Comparison of ENCODE assay signal across 1 cellular context in genomic region chr14:54627718-54628345, GRCh38.
TF ChIP-seq lines count a peak whose summit lies in the region.

No MANE protein-coding gene starts in this region.

TF ChIP-seq in H1, 55 proteins besides CTCF, POLR2A, EP300 and RAD21 (continued from another document):
- no peak for TF ChIP-seq CHD7 (IDR thresholded peaks at IDR 0.05; ENCODE audit: insufficient replicate concordance, low read length)
- no peak for TF ChIP-seq MAFK (IDR thresholded peaks at IDR 0.05; ENCODE audit: low read depth, low read length)
- no peak for TF ChIP-seq FOSL1 (IDR thresholded peaks at IDR 0.05; ENCODE audit: insufficient read depth, low read depth, low read length)
- TF ChIP-seq SP4 (IDR thresholded peaks at IDR 0.05; ENCODE audit: low read length): no peak
- TF ChIP-seq HDAC6 (IDR thresholded peaks at IDR 0.05; ENCODE audit: low read depth, low read length): no peak
- no peak for TF ChIP-seq CHD1 (IDR thresholded peaks at IDR 0.05; ENCODE audit: low read depth, low read length)
- no peak for TF ChIP-seq RXRA (IDR thresholded peaks at IDR 0.05; ENCODE audit: insufficient read depth, low read depth, low read length)
- no peak for TF ChIP-seq SIRT6 (IDR thresholded peaks at IDR 0.05; ENCODE audit: low read length)
